8 cellular contexts compared by ENCODE assay signal in genomic region chrX:87693204-87693603, GRCh38.
"Had no signal": no experiment of that assay in that cellular context is flagged by ENCODE, and none has a peak within 500 bp of the region (broad histone marks: within the 10 kb centered on the region; RNA-seq: fewer than 3 reads in every experiment).

No MANE protein-coding gene starts in this region.

- H3K36me3 Mint-ChIP-seq: IgD-negative memory B cell had no signal

- H3K4me1 Mint-ChIP-seq: IgD-negative memory B cell had no signal

- DNase-seq: IMR-90, KBM-7, KG1 had no signal

- H3K27ac ChIP-seq: HL-60 had no signal

- ATAC-seq: HepG2, K562 had no signal

- H3K4me3 Mint-ChIP-seq: IgD-negative memory B cell had no signal

- FAIRE-seq: HepG2, HTR-8/SVneo, K562 had no signal

- H3K27me3 Mint-ChIP-seq: IgD-negative memory B cell had no signal

- H3K27ac Mint-ChIP-seq: IgD-negative memory B cell had no signal

- H3K4me3 ChIP-seq: K562 had no signal
